8 cellular contexts compared by ENCODE assay signal in genomic region chr22:46335201-46336118, GRCh38. TPM values are rescaled to one million over a fixed set of nuclear protein-coding genes. Genes with fewer than 3 reads are reported as not detected.
DNase-seq lines count a peak whose midpoint lies in the region; ATAC-seq, FAIRE-seq and TF ChIP-seq lines count a peak whose summit lies in the region.

A gene with protein sequence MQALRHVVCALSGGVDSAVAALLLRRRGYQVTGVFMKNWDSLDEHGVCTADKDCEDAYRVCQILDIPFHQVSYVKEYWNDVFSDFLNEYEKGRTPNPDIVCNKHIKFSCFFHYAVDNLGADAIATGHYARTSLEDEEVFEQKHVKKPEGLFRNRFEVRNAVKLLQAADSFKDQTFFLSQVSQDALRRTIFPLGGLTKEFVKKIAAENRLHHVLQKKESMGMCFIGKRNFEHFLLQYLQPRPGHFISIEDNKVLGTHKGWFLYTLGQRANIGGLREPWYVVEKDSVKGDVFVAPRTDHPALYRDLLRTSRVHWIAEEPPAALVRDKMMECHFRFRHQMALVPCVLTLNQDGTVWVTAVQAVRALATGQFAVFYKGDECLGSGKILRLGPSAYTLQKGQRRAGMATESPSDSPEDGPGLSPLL (plus strand): TSS chr22:46335714. CDS start chr22:46335765, 51 bp downstream.

- H3K4me2 ChIP-seq in HCT116 (ENCODE audit: low read length), result peak within 1 kb of the TSS; percentile 87

- peak within 1 kb of the TSS; percentile 72 for H3K27ac ChIP-seq in HCT116 (ENCODE audit: low read depth, low read length)
- peak within 1 kb of the TSS; percentile 83 for H3K27ac ChIP-seq in angular gyrus (ENCODE audit: low read depth, low read length)
- H3K27ac ChIP-seq in right cardiac atrium (ENCODE audit: low read length), result peak within 1 kb of the TSS; percentile 96

- TSS peak; percentile 92 for BruUV-seq in HCT116 (replicated peaks; lab: Mats Ljungman, UMichigan)

- H2AFZ ChIP-seq in HCT116 (ENCODE audit: low read depth, low read length, poor library complexity, severe bottlenecking), result no peak within 1 kb of the TSS

- TF ChIP-seq CTCF in HCT116 (IDR thresholded peaks at IDR 0.05 in 2 of 3, conservative IDR thresholded peaks at IDR 0.05 in 1 of 3; ENCODE audit: borderline replicate concordance in 1 of 3, insufficient read depth in 1 of 3, low read depth in 2 of 3, low read length in 2 of 3), result no peak

- H3K36me3 ChIP-seq in HCT116 (ENCODE audit: control insufficient read depth in 1 of 2, insufficient read depth in 2 of 2, low read length in 2 of 2), result peaks cover 29 to 34% of the 10 kb centered on the region in 2 experiments; a peak in 3 of 4 replicates

- intact Hi-C loops in HCT116 (cut with micrococcal nuclease), result no loop called here
- intact Hi-C loops in right cardiac atrium (cut with DNase I), result no loop called here

- H3K4me3 ChIP-seq in HCT116 (replicated peaks in 1 of 2; ENCODE audit: low read depth in 1 of 2, low read length in 2 of 2) (peak within 1 kb of the TSS; percentile 92), right cardiac atrium (ENCODE audit: low read length) (peak within 1 kb of the TSS; percentile 75)

- no peaks in the 10 kb centered on the region for H3K9me2 ChIP-seq in HCT116 (ENCODE audit: insufficient read depth)

- peak within 1 kb of the TSS; percentile 85 for H3K9ac ChIP-seq in HCT116 (ENCODE audit: low read length)

- H3K9me3 ChIP-seq in HCT116 (ENCODE audit: control insufficient read depth in 1 of 2, insufficient read depth in 1 of 2, low read depth in 1 of 2, low read length in 2 of 2) (no peaks in the 10 kb centered on the region), T-helper 17 cell (ENCODE audit: control insufficient read depth, low read length, poor library complexity, severe bottlenecking) (no peaks in the 10 kb centered on the region), right cardiac atrium (ENCODE audit: control insufficient read depth, low read length) (no peaks in the 10 kb centered on the region)

- H3K27me3 Mint-ChIP-seq in T-helper 17 cell, result no peaks in the 10 kb centered on the region

- H3K27me3 ChIP-seq in HCT116 (ENCODE audit: insufficient read depth, low read length), result no peaks in the 10 kb centered on the region
- no peaks in the 10 kb centered on the region for H3K27me3 ChIP-seq in right cardiac atrium (ENCODE audit: control insufficient read depth, insufficient read depth)

- no peak for TF ChIP-seq RAD21 in HCT116 (IDR thresholded peaks at IDR 0.05; ENCODE audit: low read depth)

- peak within 1 kb of the TSS; percentile 99 for H3K4me3 Mint-ChIP-seq in T-helper 17 cell

- FAIRE-seq in urothelium cell line (lab: Jason Lieb, UNC), result peak; percentile 96

- peaks cover 33% of the 10 kb centered on the region for H3K4me1 Mint-ChIP-seq in T-helper 17 cell

- CTCF ChIA-PET in HCT116 (lab: Charles Lee), result interaction anchor here (0.9 to 1.2 kb wide), 2 partner anchors 218 to 228 kb away, joined by 3 to 5 read pairs; no protein-coding TSS in a partner anchor

- ATAC-seq in HCT116, result peak; percentile 94
- ATAC-seq in T-helper 17 cell, result peak; percentile 87
- peak; percentile 96 for ATAC-seq in right cardiac atrium

- peaks cover 6 to 21% of the 10 kb centered on the region in 2 experiments; a peak in 3 of 4 replicates for H3K4me1 ChIP-seq in HCT116 (ENCODE audit: control insufficient read depth in 1 of 2, insufficient read depth in 2 of 2, low read length in 2 of 2)
- no peaks in the 10 kb centered on the region for H3K4me1 ChIP-seq in right cardiac atrium (ENCODE audit: control insufficient read depth, insufficient read depth, low read length)

- peaks cover 12% of the 10 kb centered on the region for H3K36me3 Mint-ChIP-seq in T-helper 17 cell (ENCODE audit: low read depth)

- RAD21 ChIA-PET in HCT116 (lab: Charles Lee; ENCODE audit: low non-redundant PET in 1 of 2, low total read pairs in 2 of 2, uncharacterized antibody in 2 of 2, unreplicated experiment in 2 of 2), result interaction anchor here in 1 of 2 experiments (0.6 kb wide), 1 partner anchor 228 kb away, joined by 3 read pairs; no protein-coding TSS in a partner anchor

- WGBS in right cardiac atrium, result under 1% methylated on average over 93 of the region's 93 CpGs

- DNase-seq in GM04503 (ENCODE audit: low read depth) (peak; percentile 25), HCT116 (ENCODE audit: low read depth, low spot score) (peak; percentile 60), NAMALWA (ENCODE audit: low spot score) (peak; percentile 83), T-helper 17 cell (peak; percentile 51 to 62 (median 59)), right cardiac atrium (peak; percentile 89 to 95 (median 95)), pulmonary artery endothelial cell (ENCODE audit: low read depth, low spot score) (peak; percentile 64), urothelium cell line (ENCODE audit: low spot score) (peak; percentile 98)

- peaks cover 47% of the 10 kb centered on the region for H3K79me2 ChIP-seq in HCT116 (ENCODE audit: insufficient read depth, low read length)

- TF ChIP-seq POLR2A in HCT116 (IDR thresholded peaks at IDR 0.05; ENCODE audit: borderline replicate concordance, extremely low read depth, insufficient read depth, insufficient read length), result peak; percentile 66

- H4K20me1 ChIP-seq in HCT116 (ENCODE audit: insufficient read depth), result no peaks in the 10 kb centered on the region

- peak within 1 kb of the TSS; percentile 97 for H3K27ac Mint-ChIP-seq in T-helper 17 cell

- POLR2A ChIA-PET in HCT116 (lab: Charles Lee), result interaction anchor here (2.5 kb wide), 1 partner anchor 9 kb away, joined by 6 read pairs; no protein-coding TSS in a partner anchor

TF ChIP-seq in HCT116, 20 proteins besides CTCF, POLR2A, EP300 and RAD21 (continues in another document):
- TF ChIP-seq EZH2 (IDR thresholded peaks at IDR 0.05) (no peak), ZNF274 (IDR thresholded peaks at IDR 0.05; ENCODE audit: low read depth, low read length) (no peak), SRF (IDR thresholded peaks at IDR 0.05; ENCODE audit: low read depth) (peak; percentile 60; the same call in 1 of the 2 replicates), CEBPB (IDR thresholded peaks at IDR 0.05; ENCODE audit: low read depth) (no peak), ELF1 (IDR thresholded peaks at IDR 0.05; ENCODE audit: borderline replicate concordance, low read depth) (peak; percentile 73), JUND (IDR thresholded peaks at IDR 0.05) (no peak), FOSL1 (IDR thresholded peaks at IDR 0.05; ENCODE audit: low read depth) (no peak), MAX (IDR thresholded peaks at IDR 0.05) (peak; percentile 83), YY1 (IDR thresholded peaks at IDR 0.05; ENCODE audit: extremely low read depth, insufficient replicate concordance, low read depth, low read length) (peak; percentile 70), ZFX (IDR thresholded peaks at IDR 0.05) (peak; percentile 97), ATF3 (IDR thresholded peaks at IDR 0.05) (no peak), CBX3 (IDR thresholded peaks at IDR 0.05; ENCODE audit: low read depth) (peak; percentile 81; the same call in 1 of the 2 replicates), EZH2phosphoT487 (IDR thresholded peaks at IDR 0.05; ENCODE audit: borderline replicate concordance) (no peak), SP1 (IDR thresholded peaks at IDR 0.05; ENCODE audit: low read depth) (no peak; the same call in 1 of the 2 replicates), SIN3A (IDR thresholded peaks at IDR 0.05; ENCODE audit: low read depth) (peak; percentile 72), POLR2AphosphoS5 (IDR thresholded peaks at IDR 0.05; ENCODE audit: low read depth, low read length) (peak; percentile 80)
- TF ChIP-seq, protein P1, sequence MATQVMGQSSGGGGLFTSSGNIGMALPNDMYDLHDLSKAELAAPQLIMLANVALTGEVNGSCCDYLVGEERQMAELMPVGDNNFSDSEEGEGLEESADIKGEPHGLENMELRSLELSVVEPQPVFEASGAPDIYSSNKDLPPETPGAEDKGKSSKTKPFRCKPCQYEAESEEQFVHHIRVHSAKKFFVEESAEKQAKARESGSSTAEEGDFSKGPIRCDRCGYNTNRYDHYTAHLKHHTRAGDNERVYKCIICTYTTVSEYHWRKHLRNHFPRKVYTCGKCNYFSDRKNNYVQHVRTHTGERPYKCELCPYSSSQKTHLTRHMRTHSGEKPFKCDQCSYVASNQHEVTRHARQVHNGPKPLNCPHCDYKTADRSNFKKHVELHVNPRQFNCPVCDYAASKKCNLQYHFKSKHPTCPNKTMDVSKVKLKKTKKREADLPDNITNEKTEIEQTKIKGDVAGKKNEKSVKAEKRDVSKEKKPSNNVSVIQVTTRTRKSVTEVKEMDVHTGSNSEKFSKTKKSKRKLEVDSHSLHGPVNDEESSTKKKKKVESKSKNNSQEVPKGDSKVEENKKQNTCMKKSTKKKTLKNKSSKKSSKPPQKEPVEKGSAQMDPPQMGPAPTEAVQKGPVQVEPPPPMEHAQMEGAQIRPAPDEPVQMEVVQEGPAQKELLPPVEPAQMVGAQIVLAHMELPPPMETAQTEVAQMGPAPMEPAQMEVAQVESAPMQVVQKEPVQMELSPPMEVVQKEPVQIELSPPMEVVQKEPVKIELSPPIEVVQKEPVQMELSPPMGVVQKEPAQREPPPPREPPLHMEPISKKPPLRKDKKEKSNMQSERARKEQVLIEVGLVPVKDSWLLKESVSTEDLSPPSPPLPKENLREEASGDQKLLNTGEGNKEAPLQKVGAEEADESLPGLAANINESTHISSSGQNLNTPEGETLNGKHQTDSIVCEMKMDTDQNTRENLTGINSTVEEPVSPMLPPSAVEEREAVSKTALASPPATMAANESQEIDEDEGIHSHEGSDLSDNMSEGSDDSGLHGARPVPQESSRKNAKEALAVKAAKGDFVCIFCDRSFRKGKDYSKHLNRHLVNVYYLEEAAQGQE (IDR thresholded peaks at IDR 0.05; ENCODE audit: low read depth), result no peak

RNA-seq across cellular contexts. Expression of the gene that starts here (rescaled TPM):
- total RNA-seq in HCT116 (2021; ENCODE audit: unreplicated experiment), result 65.4 TPM
- 41.2 and 47.6 TPM in 2 replicates for polyA plus RNA-seq in HCT116 (2012)
- total RNA-seq in T-helper 17 cell, result 10 to 100 TPM; 47.5 to 54.8 TPM
- total RNA-seq in right cardiac atrium, result 10 to 100 TPM; 31.5 to 48.7 (median 38.9) TPM
- 40.2 TPM for polyA plus RNA-seq in right cardiac atrium
- total RNA-seq in pulmonary artery endothelial cell, result 28.4 and 37.5 TPM in 2 replicates

Comparison
In these comparisons a context has a peak if more than half of its experiments do, and no peak if none do; other contexts are left out.
1. Peak in every context shown above with its lines: DNase-seq, ATAC-seq, H3K4me3 ChIP-seq and H3K27ac ChIP-seq.
2. DNase-seq: peak in every context shown above with its lines; median percentile 98 in urothelium cell line; 95 in right cardiac atrium; 83 in NAMALWA; 64 in pulmonary artery endothelial cell; 60 in HCT116; 59 in T-helper 17 cell; 25 in GM04503.